Comparison of ENCODE assay signal across 12 cellular contexts in the genomic region with DNA sequence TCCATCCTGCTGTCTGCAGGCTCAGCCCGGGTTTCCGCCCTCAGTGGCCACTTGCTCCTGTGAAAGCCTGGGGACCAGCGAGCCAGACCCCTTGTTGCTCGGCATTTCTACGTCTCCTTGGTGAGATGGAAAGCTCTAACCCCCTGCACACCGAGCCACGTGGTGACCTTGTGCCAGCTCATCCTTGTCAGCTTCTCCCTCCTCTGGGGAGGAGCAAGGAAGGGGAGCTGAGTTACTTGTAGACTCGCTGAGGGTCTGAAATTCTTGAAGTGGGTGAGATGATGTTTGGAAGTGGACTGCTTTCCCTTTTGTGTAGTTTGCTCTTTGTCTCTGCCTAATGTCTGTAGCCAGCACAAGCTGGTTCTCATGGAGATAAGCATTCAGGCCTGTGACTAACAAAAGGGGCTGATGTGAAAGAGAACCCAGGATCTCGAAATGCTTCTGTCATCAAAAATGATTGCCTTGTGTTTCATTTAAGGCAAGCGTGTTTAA. TPM values are rescaled to one million over a fixed set of nuclear protein-coding genes. Genes with fewer than 3 reads are reported as not detected.
DNase-seq lines count a peak whose midpoint lies in the region; ATAC-seq, FAIRE-seq and TF ChIP-seq lines count a peak whose summit lies in the region.
"Had no signal": no experiment of that assay in that cellular context is flagged by ENCODE, and none has a peak within 500 bp of the region (broad histone marks: within the 10 kb centered on the region; RNA-seq: fewer than 3 reads in every experiment).

No MANE protein-coding gene starts in this region.

- TF ChIP-seq EP300 in HepG2 (IDR thresholded peaks at IDR 0.05; ENCODE audit: low read depth in 2 of 2, low read length in 2 of 2), result no peak
- no peak for TF ChIP-seq EP300 in HepG2 (CRISPR knock-in tag; IDR thresholded peaks at IDR 0.05; ENCODE audit: borderline replicate concordance)

- H3K27ac ChIP-seq in Karpas-422 (ENCODE audit: low read length), result no peak overlapping the region
- peak overlapping the region in 1 of 2 donors; percentile 42 for H3K27ac ChIP-seq in coronary artery
- H3K27ac ChIP-seq in HepG2 (ENCODE audit: extremely low read length, insufficient read depth, low read length), result no peak overlapping the region
- H3K27ac ChIP-seq in temporal lobe (ENCODE audit: low read depth, low read length), result peak overlapping the region; percentile 66

- TF ChIP-seq RAD21 in HepG2 (CRISPR knock-in tag; IDR thresholded peaks at IDR 0.05), result no peak

- H2AFZ ChIP-seq in Karpas-422 (ENCODE audit: low read length) (peak overlapping the region; percentile 14; the same call in 1 of the 2 replicates), HepG2 (ENCODE audit: low read length) (no peak overlapping the region)

- H4K20me1 ChIP-seq in Karpas-422 (ENCODE audit: insufficient read depth, low read depth, low read length) (no peaks in the 10 kb centered on the region), HepG2 (ENCODE audit: insufficient read depth, low read length) (no peaks in the 10 kb centered on the region)

- no peak for FAIRE-seq in HepG2 (lab: Jason Lieb, UNC)
- FAIRE-seq: endothelial cell of umbilical vein had no signal

- H3K4me2 ChIP-seq in Karpas-422 (ENCODE audit: low read depth, low read length, poor library complexity, severe bottlenecking) (no peak overlapping the region), HepG2 (ENCODE audit: low read depth, low read length) (no peak overlapping the region)

- no peak for ATAC-seq in HepG2
- ATAC-seq: Panc1 had no signal

- POLR2A ChIA-PET in HepG2 (lab: Yijun Ruan, JAX), result no interaction called here

- no peaks in the 10 kb centered on the region for H3K9me2 ChIP-seq in Karpas-422 (replicated peaks; ENCODE audit: insufficient read depth, low read length)

- no peak overlapping the region for H3K9ac ChIP-seq in Karpas-422 (ENCODE audit: low read length)
- H3K9ac ChIP-seq in HepG2 (ENCODE audit: insufficient read depth, low read depth, low read length), result no peak overlapping the region

- TF ChIP-seq CTCF in coronary artery (IDR thresholded peaks at IDR 0.05) (no peak), HepG2 (CRISPR knock-in tag; IDR thresholded peaks at IDR 0.05) (no peak)

- no peak for DNase-seq in Karpas-422
- DNase-seq in coronary artery (ENCODE audit: low spot score), result peak; percentile 65
- no peak for DNase-seq in HepG2 (ENCODE audit: low spot score)
- DNase-seq in RPMI8226, result no peak
- DNase-seq in DMS53 (lab: John Stamatoyannopoulos, UW), result no peak
- DNase-seq in GOT3 (lab: John Stamatoyannopoulos, UW), result no peak
- DNase-seq: HCEC 1CT; NCI-H1436 treated with DMSO at 0.1 percent for 48 hours; stimulated activated naive CD4-positive, alpha-beta T cell had no signal

- no peaks in the 10 kb centered on the region for H3K9me3 ChIP-seq in Karpas-422 (ENCODE audit: low read length)
- no peaks in the 10 kb centered on the region for H3K9me3 ChIP-seq in HepG2 (ENCODE audit: low read length)

- CTCF ChIA-PET in HepG2 (lab: Yijun Ruan, JAX; ENCODE audit: low intra/inter-chr PET ratio, low total read pairs), result no interaction called here

- no peak overlapping the region for H3K4me3 ChIP-seq in Karpas-422 (ENCODE audit: low read length)
- no peak overlapping the region for H3K4me3 ChIP-seq in coronary artery
- no peak overlapping the region for H3K4me3 ChIP-seq in HepG2 (replicated peaks in 1 of 3; ENCODE audit: insufficient read depth in 1 of 3, low read depth in 2 of 3, low read length in 3 of 3)

- BruUV-seq in HepG2 (replicated peaks; lab: Mats Ljungman, UMichigan), result no TSS peak

- H3K36me3 ChIP-seq in Karpas-422 (ENCODE audit: insufficient read depth, low read length) (no peaks in the 10 kb centered on the region), HepG2 (replicated peaks in 1 of 2; ENCODE audit: control insufficient read depth in 1 of 2, insufficient read depth in 2 of 2, low read length in 2 of 2) (peaks cover 12 to 20% of the 10 kb centered on the region in 2 experiments; a peak in 4 of 5 replicates)

- in situ Hi-C loops in HepG2 (cut with HindIII; ENCODE audit: extremely low pct_ligation_motif_present, low pct_unique_long_range_greater_than_20kb), result no loop called here

- WGBS in HepG2 (ENCODE audit: low lambda C conversion rate), result 94% methylated on average over 10 of the region's 10 CpGs

- no peak for TF ChIP-seq POLR2A in HepG2 (IDR thresholded peaks at IDR 0.05; ENCODE audit: insufficient read depth in 1 of 2, low read depth in 2 of 2, low read length in 2 of 2)

- H3K27me3 ChIP-seq in Karpas-422 (ENCODE audit: low read length) (no peaks in the 10 kb centered on the region), HepG2 (ENCODE audit: control insufficient read depth in 1 of 2, insufficient read depth in 2 of 2, low read length in 2 of 2) (no peaks in the 10 kb centered on the region)

- no peaks in the 10 kb centered on the region for H3K79me2 ChIP-seq in Karpas-422 (ENCODE audit: low read length)
- H3K79me2 ChIP-seq in HepG2 (ENCODE audit: insufficient read depth, low read length), result peaks cover 15% of the 10 kb centered on the region

- intact Hi-C loops in HepG2 (cut with micrococcal nuclease; ENCODE audit: unreplicated experiment), result no loop called here

- H3K4me1 ChIP-seq in Karpas-422 (ENCODE audit: low read length) (peaks cover 6% of the 10 kb centered on the region), HepG2 (ENCODE audit: insufficient read depth, low read length) (peaks cover 45% of the 10 kb centered on the region)

TF ChIP-seq in HepG2, 621 proteins besides CTCF, POLR2A, EP300 and RAD21 (continues in another document):
- TF ChIP-seq ZNF589 (CRISPR knock-in tag; conservative IDR thresholded peaks at IDR 0.05) (no peak), ZNF432 (CRISPR knock-in tag; IDR thresholded peaks at IDR 0.05; ENCODE audit: borderline replicate concordance) (no peak), REPIN1 (CRISPR knock-in tag; IDR thresholded peaks at IDR 0.05; ENCODE audit: borderline replicate concordance, low read depth) (no peak), ZSCAN21 (CRISPR knock-in tag; IDR thresholded peaks at IDR 0.05; ENCODE audit: borderline replicate concordance) (no peak), ZNF274 (CRISPR knock-in tag; IDR thresholded peaks at IDR 0.05) (no peak), ZNF747 (CRISPR knock-in tag; IDR thresholded peaks at IDR 0.05; ENCODE audit: borderline replicate concordance) (no peak), FOXO1 (CRISPR knock-in tag; IDR thresholded peaks at IDR 0.05) (no peak), ZNF17 (CRISPR knock-in tag; IDR thresholded peaks at IDR 0.05) (no peak), MAFK (conservative IDR thresholded peaks at IDR 0.05 in 1 of 2, IDR thresholded peaks at IDR 0.05 in 1 of 2; ENCODE audit: low read length in 2 of 2) (peak; percentile 58 to 83), IKZF4 (CRISPR knock-in tag; IDR thresholded peaks at IDR 0.05; ENCODE audit: borderline replicate concordance, low read depth, not compliant biosample characterization) (no peak), CENPX (CRISPR knock-in tag; IDR thresholded peaks at IDR 0.05) (no peak), MTF1 (CRISPR knock-in tag; IDR thresholded peaks at IDR 0.05) (no peak), TCF7L2 (IDR thresholded peaks at IDR 0.05; ENCODE audit: low read depth, low read length) (no peak), MAFF (IDR thresholded peaks at IDR 0.05; ENCODE audit: low read depth, low read length) (peak; percentile 63), DMTF1 (CRISPR knock-in tag; IDR thresholded peaks at IDR 0.05) (no peak), KDM5A (IDR thresholded peaks at IDR 0.05; ENCODE audit: borderline replicate concordance, low read length) (no peak)

RNA-seq across cellular contexts. Expression of gene RGS12, which starts 29.3 kb away (rescaled TPM):
- 4.7 TPM in 1 of 2 replicates, not detected in the other for total RNA-seq in Karpas-422 (2014; rRNA removed; shearing (Covaris generic); ENCODE audit: low replicate concordance)
- total RNA-seq in HepG2 (2016; rRNA removed; fragmentation: Illumina TruSeq; extraction: Trizol) (18.2 and 21.0 TPM in 2 replicates), temporal lobe (110 TPM)
- 9.3 and 11.0 TPM in 2 replicates for total RNA-seq in HepG2 (2016; cell fraction: cytosol; rRNA removed; fragmentation: Illumina TruSeq; extraction: Trizol; ENCODE audit: low read depth)
- total RNA-seq in HepG2 (2016; cell fraction: insoluble cytoplasmic fraction; rRNA removed; fragmentation: Illumina TruSeq; extraction: Trizol), result 16.0 and 24.7 TPM in 2 replicates
- total RNA-seq in HepG2 (2016; cell fraction: membrane; rRNA removed; fragmentation: Illumina TruSeq; extraction: Trizol), result 16.1 and 18.9 TPM in 2 replicates
- 21.7 and 25.1 TPM in 2 replicates for total RNA-seq in HepG2 (2016; cell fraction: nucleus; rRNA removed; fragmentation: Illumina TruSeq; extraction: Trizol)
- polyA plus RNA-seq in HepG2 (2011; rRNA removed), result 27.7 and 35.5 TPM in 2 replicates
- polyA plus RNA-seq in HepG2 (2011; cell fraction: cytosol; rRNA removed), result 11.1 and 23.9 TPM in 2 replicates
- polyA plus RNA-seq in HepG2 (2011; cell fraction: nucleus; rRNA removed), result 115 and 118 TPM in 2 replicates
- polyA plus RNA-seq in HepG2 (2012), result 37.4 and 43.4 TPM in 2 replicates
- 2.0 and 3.4 TPM in 2 replicates for polyA plus RNA-seq in HepG2 (2016; cell fraction: cytosol; fragmentation: Illumina TruSeq; extraction: Trizol; ENCODE audit: low read depth)
- 17.8 and 20.5 TPM in 2 replicates for polyA plus RNA-seq in HepG2 (2016; cell fraction: insoluble cytoplasmic fraction; fragmentation: Illumina TruSeq; extraction: Trizol; ENCODE audit: low read depth)
- 5.5 and 5.6 TPM in 2 replicates for polyA plus RNA-seq in HepG2 (2016; cell fraction: membrane; fragmentation: Illumina TruSeq; extraction: Trizol; ENCODE audit: low read depth)
- 51.0 and 56.7 TPM in 2 replicates for polyA plus RNA-seq in HepG2 (2016; cell fraction: nucleus; fragmentation: Illumina TruSeq; extraction: Trizol; ENCODE audit: insufficient read depth, low read depth)
- polyA minus RNA-seq in HepG2 (2011; rRNA and poly(A)+ RNA removed; ENCODE audit: low replicate concordance), result 4.5 and 52.2 TPM in 2 replicates
- polyA minus RNA-seq in HepG2 (2011; cell fraction: cytosol; rRNA and poly(A)+ RNA removed), result 14.2 and 24.5 TPM in 2 replicates
- 45.0 and 59.1 TPM in 2 replicates for polyA minus RNA-seq in HepG2 (2011; cell fraction: nucleus; rRNA and poly(A)+ RNA removed)
